Comparison of ENCODE assay signal across 8 cellular contexts in the genomic region with DNA sequence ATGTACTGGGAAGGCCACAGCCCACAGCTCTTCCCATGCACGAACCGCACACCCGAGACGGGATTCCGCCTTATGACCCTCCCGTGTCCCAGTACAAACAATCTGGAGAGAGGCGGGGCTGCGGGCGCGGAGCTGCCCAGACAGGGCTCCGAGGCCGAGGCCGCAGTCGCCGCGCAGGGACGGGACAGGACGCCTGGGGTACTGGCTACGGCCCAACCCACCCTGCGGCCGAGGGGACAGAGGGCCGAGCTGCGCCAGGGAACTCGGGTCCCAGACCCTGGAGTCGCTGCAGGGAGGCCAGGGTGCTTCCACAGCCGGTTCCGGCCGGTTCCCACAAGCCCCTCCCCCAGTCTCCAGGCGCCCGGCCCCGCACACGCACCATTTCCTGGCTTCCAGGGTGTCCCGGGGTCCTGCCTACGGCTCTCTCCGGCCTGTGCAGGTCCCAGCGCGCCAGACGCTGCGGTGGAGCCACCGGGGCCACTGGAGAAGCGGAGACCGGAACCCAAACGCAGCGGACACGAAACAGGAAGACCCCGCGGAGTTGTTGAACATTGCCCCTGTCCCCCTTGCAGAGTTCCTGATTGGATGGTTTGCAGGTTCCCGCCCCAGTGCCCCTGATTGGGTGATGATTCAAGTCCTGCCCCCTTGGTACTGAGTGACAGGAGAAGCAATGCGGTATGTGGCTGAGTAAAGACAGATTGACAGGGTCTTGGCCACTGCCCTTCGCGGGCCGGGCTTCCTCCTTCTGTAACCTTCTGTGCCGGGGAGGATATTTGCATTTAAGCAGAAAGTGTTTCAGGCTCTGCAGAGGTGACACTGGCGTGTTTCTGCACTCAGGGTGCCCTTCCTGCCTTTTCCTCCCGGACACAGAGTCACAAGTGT. TPM values are rescaled to one million over a fixed set of nuclear protein-coding genes. Genes with fewer than 3 reads are reported as not detected.
DNase-seq lines count a peak whose midpoint lies in the region; ATAC-seq and TF ChIP-seq lines count a peak whose summit lies in the region.

TSS of gene ZNF564 (minus strand) at position 532 of the 882 bp plus-strand sequence. CDS start at position 382, 150 bp downstream.

- DNase-seq in GM10248 (ENCODE audit: extremely low spot score) (peak; percentile 98), NCI-H1105 (lab: John Stamatoyannopoulos, UW) (peak; percentile 98), SKM-1 treated with dmso at 0.1 percent for 144 hours (lab: John Stamatoyannopoulos, UW; ENCODE audit: unreplicated experiment) (peak; percentile 98), Right ventricle myocardium inferior (ENCODE audit: missing footprints) (peak; percentile 95), ovary (peak; percentile 90 to 95 (median 92)), thyroid gland (peak; percentile 97 to 98)
- DNase-seq in activated naive CD8-positive, alpha-beta T cell treated with anti-CD3 and anti-CD28 coated beads for 36 hours: peak; percentile 91

- peaks cover 41% of the 10 kb centered on the region for H3K4me1 Mint-ChIP-seq in activated naive CD8-positive, alpha-beta T cell treated with anti-CD3 and anti-CD28 coated beads for 36 hours

- H3K27me3 Mint-ChIP-seq in activated naive CD8-positive, alpha-beta T cell treated with anti-CD3 and anti-CD28 coated beads for 36 hours: no peaks in the 10 kb centered on the region

- peaks cover 25% of the 10 kb centered on the region for H3K36me3 Mint-ChIP-seq in activated naive CD8-positive, alpha-beta T cell treated with anti-CD3 and anti-CD28 coated beads for 36 hours

- H3K9me3 Mint-ChIP-seq in activated naive CD8-positive, alpha-beta T cell treated with anti-CD3 and anti-CD28 coated beads for 36 hours: no peaks in the 10 kb centered on the region

- ATAC-seq in HG02623 (IDR thresholded peaks at IDR 0.05; ENCODE audit: unreplicated experiment) (peak; percentile 98), Right ventricle myocardium inferior (peak; percentile 99)

- peak within 1 kb of the TSS; percentile 92 for H3K27ac Mint-ChIP-seq in activated naive CD8-positive, alpha-beta T cell treated with anti-CD3 and anti-CD28 coated beads for 36 hours

- no peak for TF ChIP-seq CTCF in GM10248 (IDR thresholded peaks at IDR 0.05; ENCODE audit: control extremely low read depth, extremely low read depth, low read depth, missing control alignments)
- peak in 1 of 3 donors; percentile 18 for TF ChIP-seq CTCF in ovary (IDR thresholded peaks at IDR 0.05)
- peak in 1 of 6 experiments; percentile 14 for TF ChIP-seq CTCF in thyroid gland (IDR thresholded peaks at IDR 0.05)

- WGBS in ovary, 3 donors: 0% methylated on average over 51 to 55 of the region's 55 CpGs
- 1% methylated on average over 22 to 46 of the region's 55 CpGs for WGBS in thyroid gland, 2 donors

- no peaks in the 10 kb centered on the region for H3K9me3 ChIP-seq in ovary
- no peaks in the 10 kb centered on the region for H3K9me3 ChIP-seq in thyroid gland

- POLR2A ChIA-PET in GM10248 (lab: Yijun Ruan, JAX): interaction anchor here (0.6 to 0.7 kb wide), 2 partner anchors 110 to 481 kb away, joined by 3 read pairs; no protein-coding TSS in a partner anchor

- H3K27ac ChIP-seq in ovary: peak within 1 kb of the TSS; percentile 56 to 96
- peak within 1 kb of the TSS; percentile 89 to 97 (median 93) for H3K27ac ChIP-seq in thyroid gland

- peak within 1 kb of the TSS; percentile 98 for H3K4me3 Mint-ChIP-seq in activated naive CD8-positive, alpha-beta T cell treated with anti-CD3 and anti-CD28 coated beads for 36 hours

- intact Hi-C loops in Right ventricle myocardium inferior (cut with DNase I) (loop anchor here (5.0 kb wide), 2 partner anchors 54 to 149 kb away; partner anchors contain the start of gene ZNF799), ovary (cut with DNase I) (no loop called here), thyroid gland (cut with DNase I) (no loop called here)

- H3K4me3 ChIP-seq in ovary: peak within 1 kb of the TSS; percentile 97
- H3K4me3 ChIP-seq in thyroid gland (replicated peaks in 1 of 3): peak within 1 kb of the TSS; percentile 62 to 84 (median 80)

- no peak for TF ChIP-seq EP300 in ovary (IDR thresholded peaks at IDR 0.05)

- H3K27me3 ChIP-seq in ovary (no peaks in the 10 kb centered on the region), thyroid gland (no peaks in the 10 kb centered on the region)

- H3K36me3 ChIP-seq in ovary (no peaks in the 10 kb centered on the region), thyroid gland (no peaks in the 10 kb centered on the region)

- peak; percentile 37 for TF ChIP-seq POLR2A in ovary (IDR thresholded peaks at IDR 0.05)
- TF ChIP-seq POLR2A in thyroid gland (IDR thresholded peaks at IDR 0.05): peak in 1 of 2 donors; percentile 84

- CTCF ChIA-PET in GM10248 (lab: Yijun Ruan, JAX): interaction anchor here (1.0 to 1.5 kb wide), 3 partner anchors 60 to 491 kb away, joined by 3 read pairs; partner anchors contain the start of genes ZNF490 and ZNF791

- peaks cover 10% of the 10 kb centered on the region for H3K4me1 ChIP-seq in ovary (ENCODE audit: insufficient read depth)
- peaks cover 12 to 16% of the 10 kb centered on the region in 2 donors for H3K4me1 ChIP-seq in thyroid gland

RNA-seq across cellular contexts. Expression of gene ZNF564, which starts in this region (rescaled TPM):
- 1 to 10 TPM; 6.0 to 6.4 TPM for total RNA-seq in activated naive CD8-positive, alpha-beta T cell treated with anti-CD3 and anti-CD28 coated beads for 36 hours
- total RNA-seq in Right ventricle myocardium inferior (10.3 TPM), ovary (10 to 100 TPM in 6 of 7 donors, 1 to 10 TPM in 1; 7.9 to 23.2 (median 16.6) TPM), thyroid gland (10 to 100 TPM; 19.4 to 27.3 (median 23.9) TPM)
- 1 to 10 TPM; 7.2 to 8.8 TPM for polyA plus RNA-seq in ovary

Comparison
In these comparisons a context has a peak if more than half of its experiments do, and no peak if none do; other contexts are left out.
1. Peak in every context shown above with its lines: DNase-seq, ATAC-seq, H3K4me3 ChIP-seq and H3K27ac ChIP-seq.